ENCODE assay signal across 9 cellular contexts in the genomic region with DNA sequence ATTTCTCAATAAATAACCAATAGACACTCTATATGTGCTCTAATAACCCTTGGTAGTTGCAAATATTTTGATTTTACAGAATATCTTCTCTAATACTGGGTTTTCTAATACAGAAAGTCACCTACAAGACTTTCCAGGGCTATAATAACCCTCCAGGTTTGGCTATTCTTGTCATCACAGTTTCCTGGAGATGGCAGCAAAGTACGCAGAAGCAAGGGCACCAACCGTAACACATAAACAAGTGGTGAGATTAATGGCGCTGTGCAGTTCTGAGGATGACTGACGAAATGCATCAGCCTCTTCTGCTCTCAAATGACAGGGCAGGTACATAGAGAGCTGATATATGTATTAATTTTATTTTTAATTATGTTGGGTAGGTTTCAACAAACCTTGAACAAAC.
DNase-seq lines count a peak whose midpoint lies in the region; ATAC-seq, FAIRE-seq and TF ChIP-seq lines count a peak whose summit lies in the region.
"Had no signal": no experiment of that assay in that cellular context is flagged by ENCODE, and none has a peak within 500 bp of the region (broad histone marks: within the 10 kb centered on the region; RNA-seq: fewer than 3 reads in every experiment).

No MANE protein-coding gene starts in this region.

- CTCF ChIA-PET in A549 (lab: Yijun Ruan, JAX), result interaction anchor here (0.8 to 1.4 kb wide), 3 partner anchors 9 to 135 kb away, joined by 3 to 4 read pairs (median 3); no protein-coding TSS in a partner anchor
- CTCF ChIA-PET in CD8-positive, alpha-beta memory T cell (lab: Charles Lee), result no interaction called here

- ATAC-seq in A549, result peak; percentile 62 to 79; a peak in 4 of 6 replicates
- ATAC-seq in RWPE2 (ENCODE audit: low read depth), result peak; percentile 67
- no peak for ATAC-seq in HG03280 (IDR thresholded peaks at IDR 0.05; ENCODE audit: unreplicated experiment)
- no peak for ATAC-seq in stimulated activated memory B cell treated with anti-CD40 and anti-IgM and Interleukin-4, amounts not matched to agents 10 μg/mL and 1 μg/mL and 100 μg/mL, for 72 hours

- peak; percentile 42 to 44; a peak in 4 of 5 replicates for TF ChIP-seq RAD21 in A549 (conservative IDR thresholded peaks at IDR 0.05 in 1 of 2, IDR thresholded peaks at IDR 0.05 in 1 of 2)

- peaks cover 3 to 4% of the 10 kb centered on the region in 2 donors for H3K27me3 Mint-ChIP-seq in CD8-positive, alpha-beta memory T cell
- no peaks in the 10 kb centered on the region for H3K27me3 Mint-ChIP-seq in stimulated activated memory B cell treated with anti-CD40 and anti-IgM and Interleukin-4, amounts not matched to agents 10 μg/mL and 1 μg/mL and 100 μg/mL, for 72 hours

- H3K4me1 ChIP-seq in A549 (no peaks in the 10 kb centered on the region), RWPE2 (ENCODE audit: insufficient read depth, poor library complexity, severe bottlenecking) (no peaks in the 10 kb centered on the region), right atrium auricular region (no peaks in the 10 kb centered on the region)
- H3K4me1 ChIP-seq in CD8-positive, alpha-beta memory T cell (ENCODE audit: insufficient read depth, low read length), result no peaks in the 10 kb centered on the region

- DNase-seq in A549 (ENCODE audit: low read depth in 1 of 2, low spot score in 1 of 2) (peak in 1 of 2 experiments; percentile 35), HL-60 (ENCODE audit: low read depth in 1 of 2, low spot score in 1 of 2) (peak in 1 of 2 experiments; percentile 3), RWPE2 (ENCODE audit: low spot score) (no peak), right atrium auricular region (ENCODE audit: low spot score) (no peak), SW 1271 (lab: John Stamatoyannopoulos, UW) (no peak)
- no peak for DNase-seq in CD8-positive, alpha-beta memory T cell
- DNase-seq: CD4-positive, alpha-beta T cell had no signal

- no peak overlapping the region for H3K27ac Mint-ChIP-seq in CD8-positive, alpha-beta memory T cell
- H3K27ac Mint-ChIP-seq in stimulated activated memory B cell treated with anti-CD40 and anti-IgM and Interleukin-4, amounts not matched to agents 10 μg/mL and 1 μg/mL and 100 μg/mL, for 72 hours, result no peak overlapping the region
- H3K27ac Mint-ChIP-seq: CD4-positive, alpha-beta T cell had no signal

- H3K4me3 ChIP-seq in A549, result no peak overlapping the region
- no peak overlapping the region for H3K4me3 ChIP-seq in HL-60 (replicated peaks; ENCODE audit: insufficient read depth, low read length)
- H3K4me3 ChIP-seq in RWPE2 (ENCODE audit: severe bottlenecking), result no peak overlapping the region
- H3K4me3 ChIP-seq in right atrium auricular region, result no peak overlapping the region
- H3K4me3 ChIP-seq in CD8-positive, alpha-beta memory T cell (ENCODE audit: low read length), result no peak overlapping the region

- TF ChIP-seq EP300 in A549 (IDR thresholded peaks at IDR 0.05), result no peak

- H3K9me3 Mint-ChIP-seq in CD8-positive, alpha-beta memory T cell, result peaks cover 0 to 1% (median 0%) of the 10 kb centered on the region in 5 donors
- H3K9me3 Mint-ChIP-seq in stimulated activated memory B cell treated with anti-CD40 and anti-IgM and Interleukin-4, amounts not matched to agents 10 μg/mL and 1 μg/mL and 100 μg/mL, for 72 hours, result no peaks in the 10 kb centered on the region
- H3K9me3 Mint-ChIP-seq: CD4-positive, alpha-beta T cell had no signal

- FAIRE-seq in A549 (lab: Jason Lieb, UNC), result no peak

- no peak overlapping the region for H3K4me3 Mint-ChIP-seq in CD8-positive, alpha-beta memory T cell
- H3K4me3 Mint-ChIP-seq in stimulated activated memory B cell treated with anti-CD40 and anti-IgM and Interleukin-4, amounts not matched to agents 10 μg/mL and 1 μg/mL and 100 μg/mL, for 72 hours, result no peak overlapping the region
- H3K4me3 Mint-ChIP-seq: CD4-positive, alpha-beta T cell had no signal

- no peak overlapping the region for H3K27ac ChIP-seq in A549
- no peak overlapping the region for H3K27ac ChIP-seq in HL-60 (replicated peaks)
- H3K27ac ChIP-seq in RWPE2 (ENCODE audit: poor library complexity, severe bottlenecking), result no peak overlapping the region
- no peak overlapping the region for H3K27ac ChIP-seq in right atrium auricular region
- H3K27ac ChIP-seq in CD8-positive, alpha-beta memory T cell (ENCODE audit: low read depth, low read length), result no peak overlapping the region

- TF ChIP-seq POLR2A in A549 (IDR thresholded peaks at IDR 0.05; ENCODE audit: low read length), result no peak

- WGBS in A549 (ENCODE audit: missing lambda C conversion rate), result 51% methylated on average over 4 of the region's 4 CpGs

- TF ChIP-seq CTCF in A549 (IDR thresholded peaks at IDR 0.05) (peak; percentile 30; the same call in 2 of the 3 replicates), HL-60 (IDR thresholded peaks at IDR 0.05; ENCODE audit: insufficient read depth, low read length) (peak; percentile 6), RWPE2 (IDR thresholded peaks at IDR 0.05; ENCODE audit: poor library complexity, severe bottlenecking) (peak; percentile 40), right atrium auricular region (IDR thresholded peaks at IDR 0.05) (peak; percentile 25 to 50)

- no peaks in the 10 kb centered on the region for H3K36me3 ChIP-seq in RWPE2 (ENCODE audit: low read depth)
- H3K36me3 ChIP-seq in right atrium auricular region, result no peaks in the 10 kb centered on the region
- H3K36me3 ChIP-seq in CD8-positive, alpha-beta memory T cell (ENCODE audit: insufficient read depth, low read length), result no peaks in the 10 kb centered on the region

- no peaks in the 10 kb centered on the region for H3K4me1 Mint-ChIP-seq in CD8-positive, alpha-beta memory T cell
- H3K4me1 Mint-ChIP-seq in stimulated activated memory B cell treated with anti-CD40 and anti-IgM and Interleukin-4, amounts not matched to agents 10 μg/mL and 1 μg/mL and 100 μg/mL, for 72 hours, result no peaks in the 10 kb centered on the region

- peak overlapping the region; percentile 37; the same call in 1 of the 3 replicates for H3K4me2 ChIP-seq in A549

- no peaks in the 10 kb centered on the region for H3K27me3 ChIP-seq in HL-60 (ENCODE audit: insufficient read depth, poor library complexity, severe bottlenecking)
- H3K27me3 ChIP-seq in RWPE2 (ENCODE audit: insufficient read depth, poor library complexity, severe bottlenecking), result no peaks in the 10 kb centered on the region
- H3K27me3 ChIP-seq in right atrium auricular region, result no peaks in the 10 kb centered on the region
- H3K27me3 ChIP-seq in CD8-positive, alpha-beta memory T cell (ENCODE audit: insufficient read depth, low read length, poor library complexity, severe bottlenecking), result no peaks in the 10 kb centered on the region

- no peaks in the 10 kb centered on the region for H3K36me3 Mint-ChIP-seq in CD8-positive, alpha-beta memory T cell
- no peaks in the 10 kb centered on the region for H3K36me3 Mint-ChIP-seq in stimulated activated memory B cell treated with anti-CD40 and anti-IgM and Interleukin-4, amounts not matched to agents 10 μg/mL and 1 μg/mL and 100 μg/mL, for 72 hours

- no peaks in the 10 kb centered on the region for H3K9me3 ChIP-seq in A549
- no peaks in the 10 kb centered on the region for H3K9me3 ChIP-seq in RWPE2 (ENCODE audit: severe bottlenecking)
- no peaks in the 10 kb centered on the region for H3K9me3 ChIP-seq in right atrium auricular region
- no peaks in the 10 kb centered on the region for H3K9me3 ChIP-seq in CD8-positive, alpha-beta memory T cell (ENCODE audit: low read length)

- POLR2A ChIA-PET in A549 (lab: Yijun Ruan, JAX), result no interaction called here
- POLR2A ChIA-PET in CD8-positive, alpha-beta memory T cell (lab: Charles Lee), result no interaction called here

TF ChIP-seq in A549, 52 proteins besides CTCF, POLR2A, EP300 and RAD21 (continues in another document):
- TF ChIP-seq HEYL (CRISPR knock-in tag; IDR thresholded peaks at IDR 0.05) (no peak), TP53 (CRISPR knock-in tag; IDR thresholded peaks at IDR 0.05) (no peak), NR3C1 (IDR thresholded peaks at IDR 0.05) (no peak), JUN (IDR thresholded peaks at IDR 0.05) (no peak), KDM1A (IDR thresholded peaks at IDR 0.05; ENCODE audit: low read depth) (no peak), MYC (IDR thresholded peaks at IDR 0.05; ENCODE audit: borderline replicate concordance, low read length) (no peak), MAZ (IDR thresholded peaks at IDR 0.05; ENCODE audit: borderline replicate concordance, low read depth, low read length) (no peak)
- TF ChIP-seq, protein P1, sequence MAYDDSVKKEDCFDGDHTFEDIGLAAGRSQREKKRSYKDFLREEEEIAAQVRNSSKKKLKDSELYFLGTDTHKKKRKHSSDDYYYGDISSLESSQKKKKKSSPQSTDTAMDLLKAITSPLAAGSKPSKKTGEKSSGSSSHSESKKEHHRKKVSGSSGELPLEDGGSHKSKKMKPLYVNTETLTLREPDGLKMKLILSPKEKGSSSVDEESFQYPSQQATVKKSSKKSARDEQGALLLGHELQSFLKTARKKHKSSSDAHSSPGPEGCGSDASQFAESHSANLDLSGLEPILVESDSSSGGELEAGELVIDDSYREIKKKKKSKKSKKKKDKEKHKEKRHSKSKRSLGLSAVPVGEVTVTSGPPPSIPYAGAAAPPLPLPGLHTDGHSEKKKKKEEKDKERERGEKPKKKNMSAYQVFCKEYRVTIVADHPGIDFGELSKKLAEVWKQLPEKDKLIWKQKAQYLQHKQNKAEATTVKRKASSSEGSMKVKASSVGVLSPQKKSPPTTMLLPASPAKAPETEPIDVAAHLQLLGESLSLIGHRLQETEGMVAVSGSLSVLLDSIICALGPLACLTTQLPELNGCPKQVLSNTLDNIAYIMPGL (CRISPR knock-in tag; IDR thresholded peaks at IDR 0.05; ENCODE audit: borderline replicate concordance), result no peak
- TF ChIP-seq, protein P2, sequence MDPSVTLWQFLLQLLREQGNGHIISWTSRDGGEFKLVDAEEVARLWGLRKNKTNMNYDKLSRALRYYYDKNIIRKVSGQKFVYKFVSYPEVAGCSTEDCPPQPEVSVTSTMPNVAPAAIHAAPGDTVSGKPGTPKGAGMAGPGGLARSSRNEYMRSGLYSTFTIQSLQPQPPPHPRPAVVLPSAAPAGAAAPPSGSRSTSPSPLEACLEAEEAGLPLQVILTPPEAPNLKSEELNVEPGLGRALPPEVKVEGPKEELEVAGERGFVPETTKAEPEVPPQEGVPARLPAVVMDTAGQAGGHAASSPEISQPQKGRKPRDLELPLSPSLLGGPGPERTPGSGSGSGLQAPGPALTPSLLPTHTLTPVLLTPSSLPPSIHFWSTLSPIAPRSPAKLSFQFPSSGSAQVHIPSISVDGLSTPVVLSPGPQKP (IDR thresholded peaks at IDR 0.05; ENCODE audit: low read depth, low read length), result no peak
- TF ChIP-seq, protein P3, sequence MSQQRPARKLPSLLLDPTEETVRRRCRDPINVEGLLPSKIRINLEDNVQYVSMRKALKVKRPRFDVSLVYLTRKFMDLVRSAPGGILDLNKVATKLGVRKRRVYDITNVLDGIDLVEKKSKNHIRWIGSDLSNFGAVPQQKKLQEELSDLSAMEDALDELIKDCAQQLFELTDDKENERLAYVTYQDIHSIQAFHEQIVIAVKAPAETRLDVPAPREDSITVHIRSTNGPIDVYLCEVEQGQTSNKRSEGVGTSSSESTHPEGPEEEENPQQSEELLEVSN (IDR thresholded peaks at IDR 0.05; ENCODE audit: borderline replicate concordance, low read depth), result no peak

Comparison
In these comparisons a context has a peak if more than half of its experiments do, and no peak if none do; other contexts are left out.
1. ATAC-seq: peak in A549 (2 of 2) and RWPE2 (single experiment); none in HG03280 (single experiment) and stimulated activated memory B cell treated with anti-CD40 and anti-IgM and Interleukin-4, amounts not matched to agents 10 μg/mL and 1 μg/mL and 100 μg/mL, for 72 hours (single experiment).
2. Peak in every context shown above with its lines, with median percentiles within 50 percentile points of each other: CTCF ChIP-seq.